10 cellular contexts compared by ENCODE assay signal in genomic region chr4:706083-706633, GRCh38. TPM values are rescaled to one million over a fixed set of nuclear protein-coding genes. Genes with fewer than 3 reads are reported as not detected.
DNase-seq lines count a peak whose midpoint lies in the region; ATAC-seq and TF ChIP-seq lines count a peak whose summit lies in the region.
"Not testable (repeated sequence)": the region's sequence is repeated elsewhere in the genome, so short reads cannot be mapped to it uniquely, and the experiment has no call there.
"Had no signal": no experiment of that assay in that cellular context is flagged by ENCODE, and none has a peak within 500 bp of the region (broad histone marks: within the 10 kb centered on the region; RNA-seq: fewer than 3 reads in every experiment).

No MANE protein-coding gene starts in this region.

- not testable (repeated sequence) for H3K36me3 Mint-ChIP-seq in activated naive CD4-positive, alpha-beta T cell treated with anti-CD3 and anti-CD28 coated beads for 36 hours (ENCODE audit: low read depth); naive thymus-derived CD4-positive, alpha-beta T cell
- H3K36me3 Mint-ChIP-seq in stimulated activated memory B cell treated with anti-CD40 and anti-IgM and Interleukin-4, amounts not matched to agents 10 μg/mL and 1 μg/mL and 100 μg/mL, for 72 hours = peaks cover 17% of the 10 kb centered on the region

- DNase-seq in A673 (ENCODE audit: low spot score); NT2/D1 (ENCODE audit: low read depth, low spot score); activated naive CD4-positive, alpha-beta T cell treated with anti-CD3 and anti-CD28 coated beads for 36 hours; iPS DF 6.9 (ENCODE audit: low read depth, low spot score); naive thymus-derived CD4-positive, alpha-beta T cell: not testable (repeated sequence)

- H3K4me1 ChIP-seq in A673 (ENCODE audit: insufficient read depth, low read length, poor library complexity, severe bottlenecking); ectodermal cell (ENCODE audit: control insufficient read depth, insufficient read depth, low read length); iPS DF 6.9 (ENCODE audit: control insufficient read depth, insufficient read depth, low read length): not testable (repeated sequence)
- H3K4me1 ChIP-seq in NT2/D1 (ENCODE audit: insufficient read depth, insufficient read length) = peaks cover 16% of the 10 kb centered on the region
- peaks cover 9 to 11% of the 10 kb centered on the region in 2 donors for H3K4me1 ChIP-seq in naive thymus-derived CD4-positive, alpha-beta T cell (ENCODE audit: control insufficient read depth in 2 of 2, insufficient read depth in 2 of 2, low read length in 2 of 2)

- not testable (repeated sequence) for H3K9me3 Mint-ChIP-seq in activated naive CD4-positive, alpha-beta T cell treated with anti-CD3 and anti-CD28 coated beads for 36 hours; naive thymus-derived CD4-positive, alpha-beta T cell; stimulated activated memory B cell treated with anti-CD40 and anti-IgM and Interleukin-4, amounts not matched to agents 10 μg/mL and 1 μg/mL and 100 μg/mL, for 72 hours

- not testable (repeated sequence) for BruUV-seq in A673 (replicated peaks; lab: Mats Ljungman, UMichigan)

- H3K27ac ChIP-seq in A673 (ENCODE audit: low read depth, low read length, poor library complexity, severe bottlenecking) = peak overlapping the region; percentile 100
- peak overlapping the region; percentile 88 for H3K27ac ChIP-seq in ectodermal cell (ENCODE audit: insufficient read depth, low read depth, low read length, poor library complexity, severe bottlenecking)
- not testable (repeated sequence) for H3K27ac ChIP-seq in iPS DF 6.9 (ENCODE audit: low read length)
- peak overlapping the region; percentile 96 for H3K27ac ChIP-seq in naive thymus-derived CD4-positive, alpha-beta T cell (ENCODE audit: low read depth, low read length)

- not testable (repeated sequence) for H3K36me3 ChIP-seq in A673 (ENCODE audit: insufficient read depth, low read length, poor library complexity, severe bottlenecking); iPS DF 6.9 (ENCODE audit: control insufficient read depth, insufficient read depth, low read length); naive thymus-derived CD4-positive, alpha-beta T cell (ENCODE audit: control insufficient read depth in 2 of 3, insufficient read depth in 3 of 3, low read length in 3 of 3)
- peaks cover 30% of the 10 kb centered on the region for H3K36me3 ChIP-seq in NT2/D1 (ENCODE audit: insufficient read depth, insufficient read length, low read length)
- peaks cover 16% of the 10 kb centered on the region for H3K36me3 ChIP-seq in ectodermal cell (ENCODE audit: control insufficient read depth, insufficient read depth, low read length)

- H3K27me3 Mint-ChIP-seq in activated naive CD4-positive, alpha-beta T cell treated with anti-CD3 and anti-CD28 coated beads for 36 hours (ENCODE audit: low read depth); naive thymus-derived CD4-positive, alpha-beta T cell; stimulated activated memory B cell treated with anti-CD40 and anti-IgM and Interleukin-4, amounts not matched to agents 10 μg/mL and 1 μg/mL and 100 μg/mL, for 72 hours: not testable (repeated sequence)

- not testable (repeated sequence) for TF ChIP-seq CTCF in A673 (conservative IDR thresholded peaks at IDR 0.05; ENCODE audit: low read depth, low read length)

- H3K27me3 ChIP-seq in A673 (replicated peaks; ENCODE audit: insufficient read depth, low read depth, low read length, poor library complexity); NT2/D1 (ENCODE audit: insufficient read depth, insufficient read length); ectodermal cell (ENCODE audit: control insufficient read depth, insufficient read depth, low read length, poor library complexity, severe bottlenecking); iPS DF 6.9 (ENCODE audit: control insufficient read depth, insufficient read depth, low read length); naive thymus-derived CD4-positive, alpha-beta T cell (ENCODE audit: control insufficient read depth in 2 of 2, insufficient read depth in 2 of 2, low read length in 2 of 2): not testable (repeated sequence)

- 5 to 6% methylated on average over 21 of the region's 21 CpGs for WGBS in ectodermal cell, 2 experiments
- WGBS in iPS DF 6.9 (ENCODE audit: insufficient coverage, insufficient read length) = no CpG with 5 or more reads among the region's 21 CpGs

- peak overlapping the region; percentile 76 for H3K4me3 Mint-ChIP-seq in activated naive CD4-positive, alpha-beta T cell treated with anti-CD3 and anti-CD28 coated beads for 36 hours
- H3K4me3 Mint-ChIP-seq in naive thymus-derived CD4-positive, alpha-beta T cell = peak overlapping the region in 4 of 10 donors; percentile 9 to 87 (median 31)
- H3K4me3 Mint-ChIP-seq in stimulated activated memory B cell treated with anti-CD40 and anti-IgM and Interleukin-4, amounts not matched to agents 10 μg/mL and 1 μg/mL and 100 μg/mL, for 72 hours = peak overlapping the region; percentile 91

- CTCF ChIA-PET in A673 (lab: Charles Lee); activated naive CD4-positive, alpha-beta T cell treated with anti-CD3 and anti-CD28 coated beads for 36 hours (lab: Charles Lee); naive thymus-derived CD4-positive, alpha-beta T cell (lab: Charles Lee): not testable (repeated sequence)

- peak overlapping the region; percentile 100 for H3K4me3 ChIP-seq in A673 (ENCODE audit: low read depth, low read length, poor library complexity, severe bottlenecking)
- H3K4me3 ChIP-seq in NT2/D1 (ENCODE audit: insufficient read length, low read depth) = peak overlapping the region; percentile 83
- peak overlapping the region; percentile 95 for H3K4me3 ChIP-seq in ectodermal cell (ENCODE audit: insufficient read depth, low read depth, low read length)
- peak overlapping the region; percentile 76 for H3K4me3 ChIP-seq in iPS DF 6.9 (ENCODE audit: low read length)
- peak overlapping the region; percentile 84 for H3K4me3 ChIP-seq in naive thymus-derived CD4-positive, alpha-beta T cell (ENCODE audit: low read length)

- intact Hi-C loops in A673 (cut with micrococcal nuclease; ENCODE audit: unreplicated experiment) = not testable (repeated sequence)
- intact Hi-C loops in activated naive CD4-positive, alpha-beta T cell treated with anti-CD3 and anti-CD28 coated beads for 36 hours (cut with micrococcal nuclease) = loop anchor here (5.0 kb wide), 1 partner anchor 976 kb away; the partner anchor contains the start of gene FAM53A
- intact Hi-C loops in naive thymus-derived CD4-positive, alpha-beta T cell (cut with micrococcal nuclease) = loop anchor here in 1 of 2 donors (5.0 kb wide), 1 partner anchor 1831 kb away; the partner anchor contains the start of gene FAM193A

- H3K9ac ChIP-seq in NT2/D1 (ENCODE audit: insufficient read length, low read depth) = peak overlapping the region; percentile 98

- ATAC-seq in GM21737 (IDR thresholded peaks at IDR 0.05; ENCODE audit: unreplicated experiment) = peak; percentile 5
- ATAC-seq in naive thymus-derived CD4-positive, alpha-beta T cell; stimulated activated memory B cell treated with anti-CD40 and anti-IgM and Interleukin-4, amounts not matched to agents 10 μg/mL and 1 μg/mL and 100 μg/mL, for 72 hours: not testable (repeated sequence)

- POLR2A ChIA-PET in A673 (lab: Charles Lee; ENCODE audit: low non-redundant PET); naive thymus-derived CD4-positive, alpha-beta T cell (lab: Charles Lee): not testable (repeated sequence)

- H3K9me3 ChIP-seq in A673 (ENCODE audit: low read depth, low read length, poor library complexity, severe bottlenecking); NT2/D1 (ENCODE audit: insufficient read depth, low read length); ectodermal cell (ENCODE audit: control insufficient read depth, low read length); iPS DF 6.9 (ENCODE audit: control insufficient read depth, insufficient read depth, low read length); naive thymus-derived CD4-positive, alpha-beta T cell (ENCODE audit: control insufficient read depth in 2 of 3, low read length in 3 of 3): not testable (repeated sequence)

- H3K4me1 Mint-ChIP-seq in activated naive CD4-positive, alpha-beta T cell treated with anti-CD3 and anti-CD28 coated beads for 36 hours (ENCODE audit: low read depth) = peaks cover 16% of the 10 kb centered on the region
- peaks cover 20 to 33% (median 28%) of the 10 kb centered on the region in 7 donors for H3K4me1 Mint-ChIP-seq in naive thymus-derived CD4-positive, alpha-beta T cell
- H3K4me1 Mint-ChIP-seq in stimulated activated memory B cell treated with anti-CD40 and anti-IgM and Interleukin-4, amounts not matched to agents 10 μg/mL and 1 μg/mL and 100 μg/mL, for 72 hours = peaks cover 49% of the 10 kb centered on the region

- H3K27ac Mint-ChIP-seq in activated naive CD4-positive, alpha-beta T cell treated with anti-CD3 and anti-CD28 coated beads for 36 hours; naive thymus-derived CD4-positive, alpha-beta T cell: not testable (repeated sequence)
- H3K27ac Mint-ChIP-seq in stimulated activated memory B cell treated with anti-CD40 and anti-IgM and Interleukin-4, amounts not matched to agents 10 μg/mL and 1 μg/mL and 100 μg/mL, for 72 hours = peak overlapping the region; percentile 87

RNA-seq across cellular contexts. Expression of gene PCGF3, which starts 0.5 kb away (rescaled TPM):
- total RNA-seq in A673 (2021) = 83.5 and 83.9 TPM in 2 replicates
- total RNA-seq in activated naive CD4-positive, alpha-beta T cell treated with anti-CD3 and anti-CD28 coated beads for 36 hours = 10 to 100 TPM; 24.7 to 25.9 TPM
- 70.9 TPM for polyA plus RNA-seq in ectodermal cell (2013, experiment 1 of 4)
- polyA plus RNA-seq in ectodermal cell (2013, experiment 2 of 4) = 61.3 TPM
- 50.2 TPM for polyA plus RNA-seq in ectodermal cell (2013, experiment 3 of 4)
- polyA plus RNA-seq in ectodermal cell (2013, experiment 4 of 4) = 56.1 TPM
- total RNA-seq in naive thymus-derived CD4-positive, alpha-beta T cell = 10 to 100 TPM; 32.7 to 66.8 (median 42.3) TPM
- 1 to 10 TPM; 3.8 to 5.7 TPM for polyA plus RNA-seq in naive thymus-derived CD4-positive, alpha-beta T cell

RNA-seq across cellular contexts. Expression of gene SLC49A3, which starts 17.2 kb away (rescaled TPM):
- total RNA-seq in A673 (2021) = 0.47 and 1.7 TPM in 2 replicates
- total RNA-seq in activated naive CD4-positive, alpha-beta T cell treated with anti-CD3 and anti-CD28 coated beads for 36 hours = not detected
- 1.7 TPM for polyA plus RNA-seq in ectodermal cell (2013, experiment 1 of 4)
- polyA plus RNA-seq in ectodermal cell (2013, experiment 2 of 4) = 1.3 TPM
- polyA plus RNA-seq in ectodermal cell (2013, experiment 3 of 4) = 0.69 TPM
- 1.5 TPM for polyA plus RNA-seq in ectodermal cell (2013, experiment 4 of 4)
- 1 to 10 TPM in 2 of 5 experiments, under 1 TPM in 3; 0.80 to 9.4 (median 0.92) TPM for total RNA-seq in naive thymus-derived CD4-positive, alpha-beta T cell
- polyA plus RNA-seq in naive thymus-derived CD4-positive, alpha-beta T cell = not detected
- total RNA-seq: G401, RPMI7951 had no signal

RNA-seq across cellular contexts. Expression of gene MYL5, which starts 31.8 kb away (rescaled TPM):
- 11.7 and 13.0 TPM in 2 replicates for total RNA-seq in A673 (2021)
- 10 to 100 TPM; 12.0 to 12.9 TPM for total RNA-seq in activated naive CD4-positive, alpha-beta T cell treated with anti-CD3 and anti-CD28 coated beads for 36 hours
- polyA plus RNA-seq in ectodermal cell (2013, experiment 1 of 4) = 9.9 TPM
- polyA plus RNA-seq in ectodermal cell (2013, experiment 2 of 4) = 11.7 TPM
- 7.2 TPM for polyA plus RNA-seq in ectodermal cell (2013, experiment 3 of 4)
- 9.0 TPM for polyA plus RNA-seq in ectodermal cell (2013, experiment 4 of 4)
- 10 to 100 TPM; 19.9 to 32.7 (median 23.8) TPM for total RNA-seq in naive thymus-derived CD4-positive, alpha-beta T cell
- 1 to 10 TPM; 5.8 to 7.1 TPM for polyA plus RNA-seq in naive thymus-derived CD4-positive, alpha-beta T cell

RNA-seq across cellular contexts. Expression of gene ATP5ME, which starts 32.1 kb away (rescaled TPM):
- 362 and 383 TPM in 2 replicates for total RNA-seq in A673 (2021)
- 100 to 1,000 TPM; 254 to 257 TPM for total RNA-seq in activated naive CD4-positive, alpha-beta T cell treated with anti-CD3 and anti-CD28 coated beads for 36 hours
- 257 TPM for polyA plus RNA-seq in ectodermal cell (2013, experiment 1 of 4)
- 250 TPM for polyA plus RNA-seq in ectodermal cell (2013, experiment 2 of 4)
- 323 TPM for polyA plus RNA-seq in ectodermal cell (2013, experiment 3 of 4)
- polyA plus RNA-seq in ectodermal cell (2013, experiment 4 of 4) = 344 TPM
- total RNA-seq in naive thymus-derived CD4-positive, alpha-beta T cell = 100 to 1,000 TPM; 115 to 183 (median 123) TPM
- 100 to 1,000 TPM; 306 to 404 TPM for polyA plus RNA-seq in naive thymus-derived CD4-positive, alpha-beta T cell
